ENCODE assay signal across 1 cellular context in genomic region chr6:90368601-90369000, GRCh38.
TF ChIP-seq lines count a peak whose summit lies in the region.

No MANE protein-coding gene starts in this region.

TF ChIP-seq in GM12878, 131 proteins besides CTCF, POLR2A, EP300 and RAD21 (continued from another document):
- no peak for TF ChIP-seq MXI1 (IDR thresholded peaks at IDR 0.05; ENCODE audit: low read depth, low read length)
- no peak for TF ChIP-seq FOXK2 (IDR thresholded peaks at IDR 0.05)
- TF ChIP-seq HDAC2 (IDR thresholded peaks at IDR 0.05): no peak
- no peak for TF ChIP-seq ELK1 (IDR thresholded peaks at IDR 0.05; ENCODE audit: low read depth, low read length)
- TF ChIP-seq NRF1 (conservative IDR thresholded peaks at IDR 0.05; ENCODE audit: low read depth, low read length): no peak
TF ChIP-seq in GM12878: peak in this region for 0.
